8 cellular contexts compared by ENCODE assay signal in the genomic region with DNA sequence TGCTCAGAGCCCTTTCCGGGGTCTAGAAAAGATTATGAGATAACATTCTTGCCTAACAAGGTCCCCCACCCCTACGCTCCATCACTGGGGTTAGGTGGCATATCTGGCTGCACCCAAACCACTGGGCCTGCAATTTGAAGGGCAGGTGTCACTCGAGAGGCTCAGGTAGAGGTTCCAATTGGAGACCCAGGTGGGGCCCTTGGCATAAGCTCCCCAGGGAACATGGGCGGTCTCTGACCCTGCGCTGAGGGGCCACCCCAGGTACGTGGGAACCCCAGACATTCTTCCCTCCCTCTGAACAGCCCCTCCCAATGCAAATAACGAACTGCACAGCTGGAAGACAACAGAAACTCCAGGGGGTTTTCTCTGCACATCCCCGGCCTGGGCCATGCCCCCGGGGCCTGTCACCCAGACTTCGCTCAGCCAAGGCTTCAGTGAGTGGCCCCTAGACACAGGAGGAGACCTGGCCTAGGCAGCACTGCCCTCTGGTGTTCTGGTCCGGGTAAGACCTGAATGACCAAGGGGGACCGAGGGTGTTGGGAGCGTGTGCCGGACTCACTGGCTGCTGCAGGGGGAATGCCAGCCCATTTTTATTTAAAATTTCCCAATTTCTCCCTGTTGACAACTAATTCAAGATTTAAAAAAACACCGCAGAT. TPM values are rescaled to one million over a fixed set of nuclear protein-coding genes. Genes with fewer than 3 reads are reported as not detected.
A peak's percentile ranks its signal among the peaks of the same experiment; 100 is the strongest.
DNase-seq lines count a peak whose midpoint lies in the region; ATAC-seq and TF ChIP-seq lines count a peak whose summit lies in the region.

No MANE protein-coding gene starts in this region.

- H3K27ac ChIP-seq in OCI-LY7 (ENCODE audit: low read depth, low read length, poor library complexity, severe bottlenecking): no peak overlapping the region
- no peak overlapping the region for H3K27ac ChIP-seq in cardiac muscle cell

- no peaks in the 10 kb centered on the region for H3K79me2 ChIP-seq in OCI-LY7 (ENCODE audit: insufficient read depth, low read depth, low read length)

- H3K36me3 ChIP-seq in BJ (ENCODE audit: control insufficient read depth, insufficient read depth, low read length): peaks cover 77% of the 10 kb centered on the region
- peaks cover 30% of the 10 kb centered on the region for H3K36me3 ChIP-seq in H7 (replicated peaks; ENCODE audit: control insufficient read depth, insufficient read depth, low read length)
- H3K36me3 ChIP-seq in OCI-LY7 (ENCODE audit: insufficient read depth, low read length): no peaks in the 10 kb centered on the region
- H3K36me3 ChIP-seq in cardiac muscle cell: peaks cover 30% of the 10 kb centered on the region

- ATAC-seq in GM21528 (IDR thresholded peaks at IDR 0.05; ENCODE audit: low FRiP score, unreplicated experiment): no peak

- intact Hi-C loops in OCI-LY7 (cut with micrococcal nuclease; ENCODE audit: unreplicated experiment): loop anchor here (1.0 to 2.0 kb wide), 2 partner anchors 80 to 113 kb away; no protein-coding TSS in a partner anchor

- H3K4me3 ChIP-seq in BJ (ENCODE audit: low read depth, low read length): no peak overlapping the region
- H3K4me3 ChIP-seq in H7 (ENCODE audit: insufficient read depth, low read depth, low read length): no peak overlapping the region
- H3K4me3 ChIP-seq in OCI-LY7 (ENCODE audit: low read depth, low read length, poor library complexity, severe bottlenecking): no peak overlapping the region
- no peak overlapping the region for H3K4me3 ChIP-seq in cardiac muscle cell

- H3K27me3 ChIP-seq in BJ (ENCODE audit: control insufficient read depth, insufficient read depth, low read length) (no peaks in the 10 kb centered on the region), H7 (ENCODE audit: control insufficient read depth, insufficient read depth, low read length) (no peaks in the 10 kb centered on the region), cardiac muscle cell (no peaks in the 10 kb centered on the region)

- H4K20me1 ChIP-seq in OCI-LY7 (ENCODE audit: insufficient read depth, low read length): no peaks in the 10 kb centered on the region

- CTCF ChIA-PET in BJ (lab: Yijun Ruan, JAX) (interaction anchor here (0.7 to 2.4 kb wide), 8 partner anchors 18 to 1251 kb away, joined by 3 to 9 read pairs (median 3); a partner anchor contains a TSS), OCI-LY7 (lab: Charles Lee; ENCODE audit: unreplicated experiment) (no interaction called here)

- H3K9me2 ChIP-seq in OCI-LY7 (ENCODE audit: insufficient read depth, low read length): no peaks in the 10 kb centered on the region

- DNase-seq in BJ (ENCODE audit: low read depth): no peak
- DNase-seq in H7: peak; percentile 95
- DNase-seq in OCI-LY7 (ENCODE audit: low spot score): peak; percentile 48
- peak; percentile 53 for DNase-seq in activated naive CD4-positive, alpha-beta T cell treated with anti-CD3 and anti-CD28 coated beads, Interleukin-2, amount 50 U/mL, for 16 hours
- DNase-seq in cardiac muscle cell (ENCODE audit: low read depth in 1 of 2, low spot score in 1 of 2): peak; percentile 48 to 77
- DNase-seq in retina: peak; percentile 64
- DNase-seq in HPDE6-E6E7 (ENCODE audit: extremely low spot score): no peak

- no peak overlapping the region for H2AFZ ChIP-seq in OCI-LY7 (ENCODE audit: low read length)

- TF ChIP-seq CTCF in BJ (IDR thresholded peaks at IDR 0.05; ENCODE audit: insufficient read depth, low read depth, low read length) (peak; percentile 58), OCI-LY7 (conservative IDR thresholded peaks at IDR 0.05; ENCODE audit: low read length) (peak; percentile 75), cardiac muscle cell (IDR thresholded peaks at IDR 0.05; ENCODE audit: low read depth, low read length) (peak; percentile 55)

- BruUV-seq in OCI-LY7 (replicated peaks; lab: Mats Ljungman, UMichigan): no TSS peak

- no peaks in the 10 kb centered on the region for H3K4me1 ChIP-seq in OCI-LY7 (ENCODE audit: insufficient read depth, low read length, poor library complexity, severe bottlenecking)
- peaks cover 8% of the 10 kb centered on the region for H3K4me1 ChIP-seq in cardiac muscle cell (ENCODE audit: low read depth)

- POLR2A ChIA-PET in BJ (lab: Charles Lee) (no interaction called here), OCI-LY7 (lab: Charles Lee) (interaction anchor here (0.6 kb wide), 1 partner anchor 52 kb away, joined by 3 read pairs; no protein-coding TSS in a partner anchor)

- H3K4me2 ChIP-seq in OCI-LY7 (ENCODE audit: low read length): no peak overlapping the region

- H3K9me3 ChIP-seq in OCI-LY7 (ENCODE audit: low read length) (no peaks in the 10 kb centered on the region), cardiac muscle cell (ENCODE audit: low read depth) (no peaks in the 10 kb centered on the region)

RNA-seq across cellular contexts. Expression of a gene that starts 47.5 kb away (rescaled TPM):
- 295 and 536 TPM in 2 replicates for polyA plus RNA-seq in BJ (2011; rRNA removed)
- polyA minus RNA-seq in BJ (2011; rRNA and poly(A)+ RNA removed): 23.5 and 47.9 TPM in 2 replicates
- total RNA-seq in H7 (2014; rRNA removed; shearing (Covaris generic)): 112 and 126 TPM in 2 replicates
- total RNA-seq in OCI-LY7 (2014; rRNA removed; shearing (Covaris generic)): 25.5 and 28.0 TPM in 2 replicates
- total RNA-seq in OCI-LY7 (2022): 58.1 and 61.2 TPM in 2 replicates
- total RNA-seq in cardiac muscle cell: 231 and 335 TPM in 2 replicates
- 629 and 743 TPM in 2 replicates for polyA plus RNA-seq in cardiac muscle cell

Comparison
In these comparisons a context has a peak if more than half of its experiments do, and no peak if none do; other contexts are left out.
1. DNase-seq: peak in H7 (single experiment), OCI-LY7 (single experiment), activated naive CD4-positive, alpha-beta T cell treated with anti-CD3 and anti-CD28 coated beads, Interleukin-2, amount 50 U/mL, for 16 hours (single experiment), cardiac muscle cell (2 of 2) and retina (single experiment); none in BJ (single experiment) and HPDE6-E6E7 (single experiment).
2. Peak in every context shown above with its lines, with median percentiles within 50 percentile points of each other: CTCF ChIP-seq.